ENCODE assay signal across 16 cellular contexts in the genomic region with DNA sequence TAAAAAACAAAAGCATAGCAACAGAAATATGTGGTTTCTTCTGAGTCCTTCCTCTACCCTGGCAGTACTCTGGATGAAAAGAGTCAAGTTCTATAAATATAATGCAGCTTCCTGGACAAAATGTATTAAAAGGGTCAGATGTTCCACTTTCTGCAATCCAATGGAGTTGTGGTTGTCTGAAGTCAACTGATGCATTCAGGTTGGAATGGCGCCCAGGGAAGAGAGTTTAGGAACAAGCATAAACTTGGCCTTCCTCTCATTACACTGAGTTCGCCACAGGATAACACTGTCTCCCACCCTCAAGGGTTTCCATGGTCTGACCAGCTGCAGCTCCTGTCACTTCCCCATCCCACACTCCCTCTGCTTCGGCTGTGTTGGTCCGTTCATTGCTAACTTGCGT.
DNase-seq lines count a peak whose midpoint lies in the region; ATAC-seq and TF ChIP-seq lines count a peak whose summit lies in the region.
"Had no signal": no experiment of that assay in that cellular context is flagged by ENCODE, and none has a peak within 500 bp of the region (broad histone marks: within the 10 kb centered on the region; RNA-seq: fewer than 3 reads in every experiment).

No MANE protein-coding gene starts in this region.

- intact Hi-C loops in lower lobe of right lung (cut with DNase I) (no loop called here), colonic mucosa (cut with DNase I) (no loop called here)

- H3K27ac Mint-ChIP-seq in brain, result peak overlapping the region in 3 of 5 experiments; percentile 37 to 61 (median 51)
- peak overlapping the region; percentile 63 for H3K27ac Mint-ChIP-seq in stimulated activated naive B cell treated with anti-CD40 and anti-IgM and Interleukin-4, amounts not matched to agents 10 μg/mL and 1 μg/mL and 100 μg/mL, for 72 hours
- no peak overlapping the region for H3K27ac Mint-ChIP-seq in activated CD4-positive, alpha-beta memory T cell treated with anti-CD3 and anti-CD28 coated beads, Interleukin-2, amount 10 ng/mL, durations not matched to agents 7 days and 5 days
- H3K27ac Mint-ChIP-seq: activated T-helper 2 cell treated with anti-CD3 and anti-CD28 coated beads, Interferon-gamma antibody, Interleukin-2, Interleukin-4, amounts not matched to agents 10 μg/mL and 5 μg/mL and 100 μg/mL, durations not matched to agents 14 hours and 24 hours and 36 hours; H9 had no signal

- no peak overlapping the region for H3K4me3 Mint-ChIP-seq in brain
- H3K4me3 Mint-ChIP-seq in stimulated activated naive B cell treated with anti-CD40 and anti-IgM and Interleukin-4, amounts not matched to agents 10 μg/mL and 1 μg/mL and 100 μg/mL, for 72 hours, result no peak overlapping the region
- no peak overlapping the region for H3K4me3 Mint-ChIP-seq in activated CD4-positive, alpha-beta memory T cell treated with anti-CD3 and anti-CD28 coated beads, Interleukin-2, amount 10 ng/mL, durations not matched to agents 7 days and 5 days
- H3K4me3 Mint-ChIP-seq: H9 had no signal

- no peaks in the 10 kb centered on the region for H3K27me3 ChIP-seq in lower lobe of right lung (ENCODE audit: low read depth)
- H3K27me3 ChIP-seq in colonic mucosa, result no peaks in the 10 kb centered on the region
- H3K27me3 ChIP-seq: pancreas had no signal

- peak; percentile 9 to 40 for ATAC-seq in lower lobe of right lung
- ATAC-seq in stimulated activated naive B cell treated with anti-CD40 and anti-IgM and Interleukin-4, amounts not matched to agents 10 μg/mL and 1 μg/mL and 100 μg/mL, for 72 hours (replicated peaks), result no peak

- H3K4me1 ChIP-seq in lower lobe of right lung (peaks cover 21% of the 10 kb centered on the region), colonic mucosa (no peaks in the 10 kb centered on the region)

- H3K36me3 Mint-ChIP-seq in brain, result peaks cover 15% of the 10 kb centered on the region
- H3K36me3 Mint-ChIP-seq in stimulated activated naive B cell treated with anti-CD40 and anti-IgM and Interleukin-4, amounts not matched to agents 10 μg/mL and 1 μg/mL and 100 μg/mL, for 72 hours, result peaks cover 39 to 55% of the 10 kb centered on the region in 2 donors
- H3K36me3 Mint-ChIP-seq in activated CD4-positive, alpha-beta memory T cell treated with anti-CD3 and anti-CD28 coated beads, Interleukin-2, amount 10 ng/mL, durations not matched to agents 7 days and 5 days (ENCODE audit: low read depth), result no peaks in the 10 kb centered on the region

- CTCF ChIA-PET in activated CD4-positive, alpha-beta memory T cell treated with anti-CD3 and anti-CD28 coated beads, Interleukin-2, amount 10 ng/mL, durations not matched to agents 7 days and 5 days (lab: Charles Lee), result no interaction called here

- no peak overlapping the region for H3K9ac ChIP-seq in colonic mucosa (ENCODE audit: low read depth in 2 of 2, low read length in 2 of 2)

- H3K27me3 Mint-ChIP-seq in brain, result no peaks in the 10 kb centered on the region
- H3K27me3 Mint-ChIP-seq in stimulated activated naive B cell treated with anti-CD40 and anti-IgM and Interleukin-4, amounts not matched to agents 10 μg/mL and 1 μg/mL and 100 μg/mL, for 72 hours, result no peaks in the 10 kb centered on the region
- H3K27me3 Mint-ChIP-seq in activated CD4-positive, alpha-beta memory T cell treated with anti-CD3 and anti-CD28 coated beads, Interleukin-2, amount 10 ng/mL, durations not matched to agents 7 days and 5 days, result no peaks in the 10 kb centered on the region

- H3K9me3 ChIP-seq in lower lobe of right lung (no peaks in the 10 kb centered on the region), colonic mucosa (no peaks in the 10 kb centered on the region)
- H3K9me3 ChIP-seq: pancreas had no signal

- POLR2A ChIA-PET in activated CD4-positive, alpha-beta memory T cell treated with anti-CD3 and anti-CD28 coated beads, Interleukin-2, amount 10 ng/mL, durations not matched to agents 7 days and 5 days (lab: Charles Lee), result no interaction called here

- peak; percentile 43 to 62 for DNase-seq in Kasumi-1 (lab: John Stamatoyannopoulos, UW)
- DNase-seq in lower lobe of right lung, result no peak
- DNase-seq in stimulated activated naive B cell treated with anti-CD40 and anti-IgM and Interleukin-4, amounts not matched to agents 10 μg/mL and 1 μg/mL and 100 μg/mL, for 72 hours, result no peak
- DNase-seq in colonic mucosa, result no peak
- DNase-seq in activated CD4-positive, alpha-beta memory T cell treated with anti-CD3 and anti-CD28 coated beads, Interleukin-2, amount 10 ng/mL, durations not matched to agents 7 days and 5 days, result no peak
- DNase-seq in NCI-H187 (lab: John Stamatoyannopoulos, UW), result no peak
- DNase-seq in SK-N-DZ (ENCODE audit: low spot score), result no peak
- DNase-seq: H9; NCI-H1105; NK-92 treated with Interleukin-12 subunit alpha and Interleukin-12 subunit beta, amount 100 ng/mL, for 24 hours; SIG-M5; T1000 had no signal

- H3K27ac ChIP-seq in lower lobe of right lung (peak overlapping the region; percentile 51), colonic mucosa (no peak overlapping the region)
- H3K27ac ChIP-seq: C4-2B had no signal

- H3K4me3 ChIP-seq in lower lobe of right lung (no peak overlapping the region), colonic mucosa (no peak overlapping the region)
- H3K4me3 ChIP-seq: pancreas had no signal

- H3K4me1 Mint-ChIP-seq in brain, result peaks cover 58% of the 10 kb centered on the region
- H3K4me1 Mint-ChIP-seq in stimulated activated naive B cell treated with anti-CD40 and anti-IgM and Interleukin-4, amounts not matched to agents 10 μg/mL and 1 μg/mL and 100 μg/mL, for 72 hours, result peaks cover 29 to 49% of the 10 kb centered on the region in 2 donors
- peaks cover 15% of the 10 kb centered on the region for H3K4me1 Mint-ChIP-seq in activated CD4-positive, alpha-beta memory T cell treated with anti-CD3 and anti-CD28 coated beads, Interleukin-2, amount 10 ng/mL, durations not matched to agents 7 days and 5 days

- no peaks in the 10 kb centered on the region for H3K9me3 Mint-ChIP-seq in brain
- H3K9me3 Mint-ChIP-seq in stimulated activated naive B cell treated with anti-CD40 and anti-IgM and Interleukin-4, amounts not matched to agents 10 μg/mL and 1 μg/mL and 100 μg/mL, for 72 hours, result no peaks in the 10 kb centered on the region
- H3K9me3 Mint-ChIP-seq in activated CD4-positive, alpha-beta memory T cell treated with anti-CD3 and anti-CD28 coated beads, Interleukin-2, amount 10 ng/mL, durations not matched to agents 7 days and 5 days, result no peaks in the 10 kb centered on the region
- H3K9me3 Mint-ChIP-seq: activated T-helper 2 cell treated with anti-CD3 and anti-CD28 coated beads, Interferon-gamma antibody, Interleukin-2, Interleukin-4, amounts not matched to agents 10 μg/mL and 5 μg/mL and 100 μg/mL, durations not matched to agents 14 hours and 24 hours and 36 hours; H9 had no signal

- H3K36me3 ChIP-seq in lower lobe of right lung, result no peaks in the 10 kb centered on the region
- no peaks in the 10 kb centered on the region for H3K36me3 ChIP-seq in colonic mucosa
- H3K36me3 ChIP-seq: pancreas had no signal

- no peak for TF ChIP-seq CTCF in brain (conservative IDR thresholded peaks at IDR 0.05)
- TF ChIP-seq CTCF in lower lobe of right lung (IDR thresholded peaks at IDR 0.05), result no peak
- no peak for TF ChIP-seq CTCF in colonic mucosa (IDR thresholded peaks at IDR 0.05)

Comparison
In these comparisons a context has a peak if more than half of its experiments do, and no peak if none do; other contexts are left out.
1. DNase-seq: peak in Kasumi-1 (2 of 2); none in lower lobe of right lung (single experiment), stimulated activated naive B cell treated with anti-CD40 and anti-IgM and Interleukin-4, amounts not matched to agents 10 μg/mL and 1 μg/mL and 100 μg/mL, for 72 hours (single experiment), colonic mucosa (single experiment), activated CD4-positive, alpha-beta memory T cell treated with anti-CD3 and anti-CD28 coated beads, Interleukin-2, amount 10 ng/mL, durations not matched to agents 7 days and 5 days (single experiment), NCI-H187 (0 of 2) and SK-N-DZ (single experiment).
2. ATAC-seq: peak in lower lobe of right lung (2 of 2); none in stimulated activated naive B cell treated with anti-CD40 and anti-IgM and Interleukin-4, amounts not matched to agents 10 μg/mL and 1 μg/mL and 100 μg/mL, for 72 hours (0 of 2).